19 cellular contexts compared by ENCODE assay signal in genomic region chr15:79455361-79455760, GRCh38. TPM values are rescaled to one million over a fixed set of nuclear protein-coding genes. Genes with fewer than 3 reads are reported as not detected.
DNase-seq lines count a peak whose midpoint lies in the region; ATAC-seq and TF ChIP-seq lines count a peak whose summit lies in the region.
"Had no signal": no experiment of that assay in that cellular context is flagged by ENCODE, and none has a peak within 500 bp of the region (broad histone marks: within the 10 kb centered on the region; RNA-seq: fewer than 3 reads in every experiment).

No MANE protein-coding gene starts in this region.

- intact Hi-C loops in IMR-90 (cut with micrococcal nuclease) (no loop called here), CD14-positive monocyte (cut with micrococcal nuclease) (no loop called here), left ventricle myocardium inferior (cut with micrococcal nuclease) (no loop called here)

- no peak overlapping the region for H2BK15ac ChIP-seq in IMR-90 (ENCODE audit: low read depth, low read length)

- H3K4me3 ChIP-seq in IMR-90 (ENCODE audit: insufficient read depth, low read depth, low read length) (no peak overlapping the region), left ventricle myocardium inferior (no peak overlapping the region)
- H3K4me3 ChIP-seq: BLaER1, MG63, Peyer's patch, SK-N-MC had no signal

- H3K4ac ChIP-seq in IMR-90 (ENCODE audit: low read depth, low read length) = no peak overlapping the region

- H3K9me1 ChIP-seq in IMR-90 (ENCODE audit: insufficient read depth, low read length) = peaks cover 4% of the 10 kb centered on the region; the same call in 1 of the 2 replicates

- no peaks in the 10 kb centered on the region for H3K4me1 Mint-ChIP-seq in CD14-positive monocyte

- peaks cover 0 to 8% (median 4%) of the 10 kb centered on the region in 3 donors for H3K27me3 Mint-ChIP-seq in CD14-positive monocyte (ENCODE audit: low read depth in 3 of 3)

- H3K4me3 Mint-ChIP-seq in CD14-positive monocyte = no peak overlapping the region
- H3K4me3 Mint-ChIP-seq: CD8-positive, alpha-beta T cell had no signal

- no peak overlapping the region for H2BK20ac ChIP-seq in IMR-90 (ENCODE audit: low read depth, low read length)

- no peak overlapping the region for H4K91ac ChIP-seq in IMR-90 (ENCODE audit: insufficient read depth, low read depth, low read length)

- H3K23ac ChIP-seq in IMR-90 (ENCODE audit: low read depth, low read length) = no peak overlapping the region

- no peak overlapping the region for H3K18ac ChIP-seq in IMR-90 (ENCODE audit: low read depth, low read length)

- H4K5ac ChIP-seq in IMR-90 (ENCODE audit: low read depth, low read length) = no peak overlapping the region

- DNase-seq in Daoy (ENCODE audit: low read depth) = peak; percentile 18
- peak; percentile 31 for DNase-seq in IMR-90
- peak; percentile 27 for DNase-seq in amniotic epithelial cell (ENCODE audit: low read depth)
- peak; percentile 41 for DNase-seq in non-pigmented ciliary epithelial cell (ENCODE audit: low read depth)
- DNase-seq in CD14-positive monocyte (ENCODE audit: low spot score) = no peak
- DNase-seq in left ventricle myocardium inferior = no peak
- DNase-seq in GM10266 (ENCODE audit: extremely low spot score) = no peak
- DNase-seq: CD8-positive, alpha-beta T cell; DMS53; MG63; NCI-H1048; NCI-H1436 treated with DMSO at 0.1 percent for 48 hours; NCI-H2029; NCI-H446 treated with DMSO at 0.1 percent for 48 hours; Peyer's patch; Right ventricle myocardium superior had no signal

- H2AK5ac ChIP-seq in IMR-90 (ENCODE audit: low read depth, low read length) = no peak overlapping the region

- H2AK9ac ChIP-seq in IMR-90 (replicated peaks; ENCODE audit: low read depth, low read length, poor library complexity) = no peak overlapping the region

- no peak overlapping the region for H3K9ac ChIP-seq in IMR-90 (ENCODE audit: low read depth, low read length)
- H3K9ac ChIP-seq: BLaER1, KMS-11 had no signal

- peaks cover 0 to 2% (median 0%) of the 10 kb centered on the region in 7 donors for H3K9me3 Mint-ChIP-seq in CD14-positive monocyte
- H3K9me3 Mint-ChIP-seq: CD8-positive, alpha-beta T cell had no signal

- H4K20me1 ChIP-seq in IMR-90 (ENCODE audit: insufficient read depth, low read length) = no peaks in the 10 kb centered on the region
- H4K20me1 ChIP-seq: BLaER1 had no signal

- no peak overlapping the region for H3K27ac Mint-ChIP-seq in CD14-positive monocyte
- H3K27ac Mint-ChIP-seq: CD8-positive, alpha-beta T cell had no signal

- BruUV-seq in IMR-90 (replicated peaks; lab: Mats Ljungman, UMichigan) = no TSS peak

- H3K9me3 ChIP-seq in IMR-90 (ENCODE audit: control insufficient read depth, insufficient read depth, low read length) = no peaks in the 10 kb centered on the region
- H3K9me3 ChIP-seq in left ventricle myocardium inferior (replicated peaks) = no peaks in the 10 kb centered on the region
- H3K9me3 ChIP-seq: BLaER1, MG63, Peyer's patch had no signal

- H3K27ac ChIP-seq in IMR-90 (ENCODE audit: insufficient read depth, low read length) (no peak overlapping the region), left ventricle myocardium inferior (replicated peaks) (no peak overlapping the region)
- H3K27ac ChIP-seq: BLaER1, KMS-11, Peyer's patch, SK-N-MC had no signal

- TF ChIP-seq CTCF in IMR-90 (conservative IDR thresholded peaks at IDR 0.05; ENCODE audit: low read depth, low read length) (no peak), CD14-positive monocyte (IDR thresholded peaks at IDR 0.05) (no peak), left ventricle myocardium inferior (IDR thresholded peaks at IDR 0.05; ENCODE audit: borderline replicate concordance) (no peak), GM10266 (IDR thresholded peaks at IDR 0.05; ENCODE audit: control insufficient read depth, insufficient read depth, low read depth, missing control alignments) (no peak)

- in situ Hi-C loops in IMR-90 (cut with MboI; ENCODE audit: low sequenced_read_pairs) = no loop called here

- H2AFZ ChIP-seq in IMR-90 (replicated peaks; ENCODE audit: low read length, poor library complexity) = no peak overlapping the region

- no peak overlapping the region for H3K56ac ChIP-seq in IMR-90 (ENCODE audit: extremely low read depth, insufficient read depth, low read length)

- H3K79me1 ChIP-seq in IMR-90 (ENCODE audit: low read depth in 1 of 2, low read length in 2 of 2) = no peaks in the 10 kb centered on the region

- H3K4me2 ChIP-seq in IMR-90 (ENCODE audit: low read depth, low read length) = no peak overlapping the region
- H3K4me2 ChIP-seq: BLaER1, KMS-11 had no signal

- H4K8ac ChIP-seq in IMR-90 (ENCODE audit: low read depth in 2 of 2, low read length in 2 of 2) = no peak overlapping the region

- H3K27me3 ChIP-seq in IMR-90 (ENCODE audit: control insufficient read depth, insufficient read depth, low read length) (peaks cover 9% of the 10 kb centered on the region), left ventricle myocardium inferior (ENCODE audit: low read depth) (peaks cover 62% of the 10 kb centered on the region)
- H3K27me3 ChIP-seq: BLaER1, MG63, Peyer's patch had no signal

- dilution Hi-C loops in IMR-90 (cut with HindIII; ENCODE audit: low sequenced_read_pairs, unreplicated experiment) = no loop called here

- no peak overlapping the region for H3K14ac ChIP-seq in IMR-90 (replicated peaks; ENCODE audit: low read depth, low read length)

- H3K36me3 ChIP-seq in IMR-90 (ENCODE audit: control insufficient read depth, insufficient read depth, low read length) (no peaks in the 10 kb centered on the region), left ventricle myocardium inferior (no peaks in the 10 kb centered on the region)
- H3K36me3 ChIP-seq: BLaER1, MG63, Peyer's patch had no signal

- no CpG with 5 or more reads among the region's 4 CpGs for WGBS in IMR-90 (ENCODE audit: extremely low coverage in 2 of 2, insufficient read length in 1 of 2), 2 experiments

- CTCF ChIA-PET in IMR-90 (lab: Yijun Ruan, JAX) = no interaction called here

- no peak for ATAC-seq in IMR-90 (ENCODE audit: low read depth)
- ATAC-seq: CD8-positive, alpha-beta T cell had no signal

- no peaks in the 10 kb centered on the region for H3K4me1 ChIP-seq in IMR-90 (ENCODE audit: control insufficient read depth, insufficient read depth, low read length)
- H3K4me1 ChIP-seq in left ventricle myocardium inferior = no peaks in the 10 kb centered on the region
- H3K4me1 ChIP-seq: BLaER1, Peyer's patch had no signal

- no peak overlapping the region for H2BK120ac ChIP-seq in IMR-90 (ENCODE audit: low read depth, low read length)

- no peak overlapping the region for H2BK5ac ChIP-seq in IMR-90 (ENCODE audit: low read depth, low read length, poor library complexity, severe bottlenecking)

- no peaks in the 10 kb centered on the region for H3K36me3 Mint-ChIP-seq in CD14-positive monocyte
- H3K36me3 Mint-ChIP-seq: CD8-positive, alpha-beta T cell had no signal

- POLR2A ChIA-PET in IMR-90 (lab: Charles Lee; ENCODE audit: unreplicated experiment) = no interaction called here

- no peak for TF ChIP-seq RAD21 in IMR-90 (IDR thresholded peaks at IDR 0.05; ENCODE audit: low read length)

- TF ChIP-seq POLR2A in IMR-90 (IDR thresholded peaks at IDR 0.05; ENCODE audit: low read depth, low read length) = no peak

TF ChIP-seq in IMR-90, 13 proteins besides CTCF, POLR2A, EP300 and RAD21:
- TF ChIP-seq SMC3 (IDR thresholded peaks at IDR 0.05; ENCODE audit: low read depth, low read length) (no peak), RFX5 (IDR thresholded peaks at IDR 0.05; ENCODE audit: low read depth, low read length) (no peak), BHLHE40 (IDR thresholded peaks at IDR 0.05; ENCODE audit: low read depth, low read length) (no peak), MAZ (IDR thresholded peaks at IDR 0.05; ENCODE audit: borderline replicate concordance, low read depth, low read length) (no peak), MXI1 (IDR thresholded peaks at IDR 0.05; ENCODE audit: borderline replicate concordance, low read depth, low read length) (no peak)
- TF ChIP-seq, protein P1, sequence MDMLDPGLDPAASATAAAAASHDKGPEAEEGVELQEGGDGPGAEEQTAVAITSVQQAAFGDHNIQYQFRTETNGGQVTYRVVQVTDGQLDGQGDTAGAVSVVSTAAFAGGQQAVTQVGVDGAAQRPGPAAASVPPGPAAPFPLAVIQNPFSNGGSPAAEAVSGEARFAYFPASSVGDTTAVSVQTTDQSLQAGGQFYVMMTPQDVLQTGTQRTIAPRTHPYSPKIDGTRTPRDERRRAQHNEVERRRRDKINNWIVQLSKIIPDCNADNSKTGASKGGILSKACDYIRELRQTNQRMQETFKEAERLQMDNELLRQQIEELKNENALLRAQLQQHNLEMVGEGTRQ (IDR thresholded peaks at IDR 0.05; ENCODE audit: low read depth, low read length) = no peak

RNA-seq across cellular contexts. Expression of gene MINAR1, which starts 23.2 kb away (rescaled TPM):
- 0.48 and 1.3 TPM in 2 replicates for total RNA-seq in Daoy (2014; rRNA removed; shearing (Covaris generic))
- total RNA-seq in IMR-90 (2012; rRNA removed) (1.4 and 1.6 TPM in 2 replicates), left ventricle myocardium inferior (0.05 TPM)
- polyA plus RNA-seq in IMR-90 (2012; rRNA removed) (0.55 and 0.65 TPM in 2 replicates), CD14-positive monocyte (under 1 TPM in 1 of 2 donors, not detected in 1; 0.04 TPM)
- polyA plus RNA-seq in IMR-90 (2012; cell fraction: cytosol; rRNA removed) = 0.13 and 0.14 TPM in 2 replicates
- polyA plus RNA-seq in IMR-90 (2012; cell fraction: nucleus; rRNA removed; ENCODE audit: low replicate concordance) = 0.52 and 1.5 TPM in 2 replicates

Comparison
In these comparisons a context has a peak if more than half of its experiments do, and no peak if none do; other contexts are left out.
1. DNase-seq: peak in Daoy (single experiment), IMR-90 (single experiment), amniotic epithelial cell (single experiment) and non-pigmented ciliary epithelial cell (single experiment); none in CD14-positive monocyte (single experiment), left ventricle myocardium inferior (single experiment) and GM10266 (single experiment).